ENCODE assay signal across 8 cellular contexts in genomic region chr21:29073222-29074006, GRCh38. TPM values are rescaled to one million over a fixed set of nuclear protein-coding genes. Genes with fewer than 3 reads are reported as not detected.
DNase-seq lines count a peak whose midpoint lies in the region; ATAC-seq and TF ChIP-seq lines count a peak whose summit lies in the region.

Gene CCT8 (minus strand): TSS chr21:29073648. CDS start chr21:29073590, 58 bp downstream.

- H3K27ac ChIP-seq in ACC112 (ENCODE audit: low read depth, low read length), result peak within 1 kb of the TSS; percentile 80
- H3K27ac ChIP-seq in VCaP, result peak within 1 kb of the TSS; percentile 96
- H3K27ac ChIP-seq in breast epithelium, result peak within 1 kb of the TSS; percentile 91 to 95
- H3K27ac ChIP-seq in iPS-18a (ENCODE audit: low read length), result peak within 1 kb of the TSS; percentile 92

- H3K4me2 ChIP-seq in skeletal muscle satellite cell (ENCODE audit: low read length), result peak within 1 kb of the TSS; percentile 86

- peak; percentile 65 for TF ChIP-seq POLR2A in breast epithelium (IDR thresholded peaks at IDR 0.05)

- H3K79me2 ChIP-seq in ACC112 (ENCODE audit: control insufficient read depth, insufficient read depth, low read length, unreplicated experiment), result peaks cover 51% of the 10 kb centered on the region

- H2AFZ ChIP-seq in ACC112 (ENCODE audit: low read length, unreplicated experiment), result peak within 1 kb of the TSS; percentile 92

- DNase-seq in NCI-H2196 treated with DMSO at 0.1 percent for 48 hours (lab: John Stamatoyannopoulos, UW; ENCODE audit: unreplicated experiment) (peak; percentile 96), breast epithelium (ENCODE audit: low spot score in 2 of 2) (peak; percentile 97 to 98)

- H3K36me3 ChIP-seq in ACC112 (ENCODE audit: insufficient read depth, low read length) (peaks cover 14% of the 10 kb centered on the region), breast epithelium (no peaks in the 10 kb centered on the region), iPS-18a (ENCODE audit: control insufficient read depth, low read depth, low read length) (peaks cover 20% of the 10 kb centered on the region), skeletal muscle satellite cell (ENCODE audit: insufficient read depth, low read length) (peaks cover 10% of the 10 kb centered on the region)

- peaks cover 19% of the 10 kb centered on the region for H3K4me1 ChIP-seq in ACC112 (ENCODE audit: control insufficient read depth, insufficient read depth, low read length, unreplicated experiment)
- H3K4me1 ChIP-seq in breast epithelium, result peaks cover 0 to 11% of the 10 kb centered on the region in 2 donors
- peaks cover 5% of the 10 kb centered on the region for H3K4me1 ChIP-seq in iPS-18a (ENCODE audit: control insufficient read depth, low read depth, low read length)
- H3K4me1 ChIP-seq in skeletal muscle satellite cell (ENCODE audit: control insufficient read depth, insufficient read depth, low read length), result peaks cover 17% of the 10 kb centered on the region

- H3K9ac ChIP-seq in iPS-18a (ENCODE audit: low read length), result peak within 1 kb of the TSS; percentile 99
- H3K9ac ChIP-seq in skeletal muscle satellite cell (ENCODE audit: low read depth, low read length), result peak within 1 kb of the TSS; percentile 94

- no peak for TF ChIP-seq CTCF in VCaP (conservative IDR thresholded peaks at IDR 0.05)
- no peak for TF ChIP-seq CTCF in breast epithelium (IDR thresholded peaks at IDR 0.05)

- intact Hi-C loops in breast epithelium (cut with DNase I; ENCODE audit: low total_unique reads), result no loop called here

- peak; percentile 91 for ATAC-seq in GM18870 (IDR thresholded peaks at IDR 0.05; ENCODE audit: unreplicated experiment)
- ATAC-seq in HG03135 (IDR thresholded peaks at IDR 0.05; ENCODE audit: unreplicated experiment), result peak; percentile 90

- H3K27me3 ChIP-seq in ACC112 (ENCODE audit: insufficient read depth, low read length) (no peaks in the 10 kb centered on the region), breast epithelium (no peaks in the 10 kb centered on the region), iPS-18a (ENCODE audit: control insufficient read depth, insufficient read depth, low read length) (no peaks in the 10 kb centered on the region), skeletal muscle satellite cell (ENCODE audit: control insufficient read depth, insufficient read depth, low read length) (no peaks in the 10 kb centered on the region)

- H3K4me3 ChIP-seq in ACC112 (ENCODE audit: low read depth, low read length) (peak within 1 kb of the TSS; percentile 96), breast epithelium (peak within 1 kb of the TSS; percentile 78 to 97 (median 96)), iPS-18a (ENCODE audit: low read length) (peak within 1 kb of the TSS; percentile 100), skeletal muscle satellite cell (ENCODE audit: low read length) (peak within 1 kb of the TSS; percentile 83)

- H3K9me3 ChIP-seq in breast epithelium (no peaks in the 10 kb centered on the region), iPS-18a (ENCODE audit: control insufficient read depth, low read depth, low read length) (no peaks in the 10 kb centered on the region), skeletal muscle satellite cell (replicated peaks; ENCODE audit: low read length) (no peaks in the 10 kb centered on the region)

RNA-seq across cellular contexts. Expression of gene CCT8, which starts in this region (rescaled TPM):
- 100 to 1,000 TPM; 104 to 155 (median 121) TPM for total RNA-seq in breast epithelium
- 259 and 323 TPM in 2 replicates for total RNA-seq in skeletal muscle satellite cell (2012; rRNA removed)

Comparison
In these comparisons a context has a peak if more than half of its experiments do, and no peak if none do; other contexts are left out.
1. Peak in every context shown above with its lines: DNase-seq, ATAC-seq, H3K4me3 ChIP-seq and H3K27ac ChIP-seq.